Comparison of ENCODE assay signal across 9 cellular contexts in genomic region chr2:44578401-44579135, GRCh38.
A peak's percentile ranks its signal among the peaks of the same experiment; 100 is the strongest.
DNase-seq lines count a peak whose midpoint lies in the region; ATAC-seq and TF ChIP-seq lines count a peak whose summit lies in the region.
"Had no signal": no experiment of that assay in that cellular context is flagged by ENCODE, and none has a peak within 500 bp of the region (broad histone marks: within the 10 kb centered on the region; RNA-seq: fewer than 3 reads in every experiment).

No MANE protein-coding gene starts in this region.

- H3K4me3 ChIP-seq in HEK293 (ENCODE audit: low read depth, low read length) (no peak overlapping the region), right lobe of liver (no peak overlapping the region), thyroid gland (replicated peaks in 1 of 3) (no peak overlapping the region)
- H3K4me3 ChIP-seq: lung had no signal

- H2BK120ac ChIP-seq in H9 (ENCODE audit: low read depth, low read length, poor library complexity, severe bottlenecking), result no peak overlapping the region

- no peak overlapping the region for H3K23ac ChIP-seq in H9 (ENCODE audit: insufficient read length, low read depth, low read length)

- H3K4me1 ChIP-seq in HEK293 (ENCODE audit: control insufficient read depth, insufficient read depth, low read length), result peaks cover 9% of the 10 kb centered on the region
- H3K4me1 ChIP-seq in right lobe of liver, result peaks cover 0 to 23% (median 5%) of the 10 kb centered on the region in 4 donors
- H3K4me1 ChIP-seq in H9 (ENCODE audit: insufficient read depth, low read length), result no peaks in the 10 kb centered on the region; the same call in 1 of the 2 replicates
- no peaks in the 10 kb centered on the region for H3K4me1 ChIP-seq in thyroid gland

- CTCF ChIA-PET in HEK293 (lab: Yijun Ruan, JAX), result interaction anchor here (0.5 to 1.2 kb wide), 5 partner anchors 15 to 175 kb away, joined by 3 to 5 read pairs (median 3); no protein-coding TSS in a partner anchor

- no peak overlapping the region for H3K4me2 ChIP-seq in H9 (ENCODE audit: insufficient read depth, insufficient read length, low read length)

- H3K79me2 ChIP-seq in H9 (ENCODE audit: insufficient read depth, low read length), result no peaks in the 10 kb centered on the region

- H3T11ph ChIP-seq in H9 (ENCODE audit: low read length), result no peak overlapping the region

- H3K36me3 Mint-ChIP-seq in H9 (ENCODE audit: insufficient read depth in 1 of 3, low read depth in 3 of 3), result no peaks in the 10 kb centered on the region

- H3K23me2 ChIP-seq in H9 (ENCODE audit: insufficient read length, low read depth, low read length, poor library complexity, severe bottlenecking), result no peaks in the 10 kb centered on the region

- H4K91ac ChIP-seq in H9 (ENCODE audit: insufficient read length, low read depth, low read length), result no peak overlapping the region

- H2BK20ac ChIP-seq in H9 (ENCODE audit: low read depth, low read length, poor library complexity, severe bottlenecking), result no peak overlapping the region

- H2BK12ac ChIP-seq in H9 (ENCODE audit: insufficient read length, low read depth, low read length), result no peak overlapping the region

- H3K18ac ChIP-seq in H9 (ENCODE audit: insufficient read length, low read depth, low read length), result no peak overlapping the region

- H3K14ac ChIP-seq in H9 (ENCODE audit: insufficient read depth, low read length), result no peak overlapping the region

- DNase-seq in ELF-1 (ENCODE audit: low read depth, low spot score), result peak; percentile 4
- peak; percentile 65 for DNase-seq in SKM-1 (lab: John Stamatoyannopoulos, UW; ENCODE audit: unreplicated experiment)
- DNase-seq in right lobe of liver, result no peak
- DNase-seq in cerebellar cortex (ENCODE audit: low spot score), result no peak
- no peak for DNase-seq in H9
- DNase-seq in thyroid gland, result no peak
- DNase-seq in cardiac septum (ENCODE audit: low spot score), result no peak

- ATAC-seq in right lobe of liver, result peak; percentile 45 to 62 (median 52)

- TF ChIP-seq CTCF in HEK293 (tag by site-specific recombination; IDR thresholded peaks at IDR 0.05), result no peak
- TF ChIP-seq CTCF in right lobe of liver (IDR thresholded peaks at IDR 0.05), result no peak
- no peak for TF ChIP-seq CTCF in H9 (conservative IDR thresholded peaks at IDR 0.05)
- TF ChIP-seq CTCF in thyroid gland (IDR thresholded peaks at IDR 0.05), result no peak

- no peak overlapping the region for H2BK5ac ChIP-seq in H9 (ENCODE audit: insufficient read length, low read length)

- TF ChIP-seq POLR2A in right lobe of liver (IDR thresholded peaks at IDR 0.05) (no peak), thyroid gland (IDR thresholded peaks at IDR 0.05) (no peak)

- intact Hi-C loops in right lobe of liver (cut with DNase I), result no loop called here
- intact Hi-C loops in thyroid gland (cut with DNase I), result no loop called here
- intact Hi-C loops in cardiac septum (cut with DNase I), result no loop called here

- no peak overlapping the region for H3K27ac Mint-ChIP-seq in H9

- H3K9me3 ChIP-seq in HEK293 (ENCODE audit: control insufficient read depth, insufficient read depth, low read depth, low read length), result no peaks in the 10 kb centered on the region
- no peaks in the 10 kb centered on the region for H3K9me3 ChIP-seq in right lobe of liver
- no peaks in the 10 kb centered on the region for H3K9me3 ChIP-seq in H9 (ENCODE audit: control insufficient read depth, low read depth, low read length)
- no peaks in the 10 kb centered on the region for H3K9me3 ChIP-seq in thyroid gland

- H3K27me3 Mint-ChIP-seq in H9 (ENCODE audit: low read depth), result no peaks in the 10 kb centered on the region

- no peak overlapping the region for H3K9ac ChIP-seq in H9 (ENCODE audit: extremely low read depth, insufficient read length, low read length)

- no peaks in the 10 kb centered on the region for H4K20me1 ChIP-seq in H9 (ENCODE audit: control insufficient read depth, insufficient read depth, insufficient read length)

- POLR2A ChIA-PET in HEK293 (lab: Yijun Ruan, JAX), result no interaction called here

- H3K27ac ChIP-seq in HEK293 (ENCODE audit: extremely low read depth, low read depth, low read length) (no peak overlapping the region), right lobe of liver (peak overlapping the region in 2 of 3 donors; percentile 22 to 37), H9 (ENCODE audit: insufficient read length, low read depth, low read length) (no peak overlapping the region), thyroid gland (no peak overlapping the region)

- no peaks in the 10 kb centered on the region for H3K27me3 ChIP-seq in right lobe of liver
- H3K27me3 ChIP-seq in H9 (ENCODE audit: insufficient read depth, low read length), result no peaks in the 10 kb centered on the region
- no peaks in the 10 kb centered on the region for H3K27me3 ChIP-seq in thyroid gland

- H3K4me3 Mint-ChIP-seq in H9, result no peak overlapping the region

- no peaks in the 10 kb centered on the region for H3K79me1 ChIP-seq in H9 (ENCODE audit: insufficient read depth, low read depth, low read length, poor library complexity, severe bottlenecking)

- H4K8ac ChIP-seq in H9 (replicated peaks; ENCODE audit: insufficient read length, low read depth, low read length), result no peak overlapping the region

- H3K56ac ChIP-seq in H9 (ENCODE audit: insufficient read length, low read depth, low read length), result no peak overlapping the region

- H3K4ac ChIP-seq in H9 (ENCODE audit: low read depth, low read length), result no peak overlapping the region

- no peak overlapping the region for H2AFZ ChIP-seq in H9 (ENCODE audit: low read length)

- no peak overlapping the region for H4K5ac ChIP-seq in H9 (ENCODE audit: insufficient read length, low read depth, low read length)

- H3K9me3 Mint-ChIP-seq in H9, result no peaks in the 10 kb centered on the region

- H2BK15ac ChIP-seq in H9 (ENCODE audit: low read depth, low read length), result no peak overlapping the region

- H3K36me3 ChIP-seq in HEK293 (ENCODE audit: control insufficient read depth in 2 of 2, insufficient read depth in 1 of 2, low read length in 2 of 2) (no peaks in the 10 kb centered on the region), right lobe of liver (no peaks in the 10 kb centered on the region), thyroid gland (no peaks in the 10 kb centered on the region)

- H3K4me1 Mint-ChIP-seq in H9, result peaks cover 11% of the 10 kb centered on the region in 2 experiments

- 38% methylated on average over 3 of the region's 3 CpGs for WGBS in right lobe of liver (ENCODE audit: insufficient coverage, low coverage, low lambda C conversion rate, missing lambda C conversion rate)
- WGBS in H9 (ENCODE audit: extremely low coverage, insufficient read length, low lambda C conversion rate), result 100% methylated on average over 1 of the region's 3 CpGs
- 88 to 91% methylated on average over 3 of the region's 3 CpGs for WGBS in thyroid gland, 2 donors

- no peak overlapping the region for H2AK5ac ChIP-seq in H9 (ENCODE audit: insufficient read length, low read length)

TF ChIP-seq in HEK293, 187 proteins besides CTCF, POLR2A, EP300 and RAD21:
- TF ChIP-seq PRDM6 (tag by site-specific recombination; IDR thresholded peaks at IDR 0.05) (peak; percentile 50), PRDM10 (tag by site-specific recombination; IDR thresholded peaks at IDR 0.05) (no peak), SP3 (tag by site-specific recombination; IDR thresholded peaks at IDR 0.05) (0 out of 2 replicates have a peak, but pooled peaks have one; percentile 7)

Comparison
In these comparisons a context has a peak if more than half of its experiments do, and no peak if none do; other contexts are left out.
1. DNase-seq: peak in ELF-1 (single experiment) and SKM-1 (single experiment); none in right lobe of liver (0 of 3), cerebellar cortex (single experiment), H9 (single experiment), thyroid gland (0 of 2) and cardiac septum (single experiment).
2. H3K27ac ChIP-seq: peak in right lobe of liver (2 of 3); none in HEK293 (single experiment), H9 (single experiment) and thyroid gland (0 of 3).